1 cellular context compared by ENCODE assay signal in genomic region chr5:39273314-39273954, GRCh38.
TF ChIP-seq lines count a peak whose summit lies in the region.

No MANE protein-coding gene starts in this region.

TF ChIP-seq in K562, 482 proteins besides CTCF, POLR2A, EP300 and RAD21 (continued from another document):
- TF ChIP-seq GABPA (tag; conservative IDR thresholded peaks at IDR 0.05; ENCODE audit: low read depth) (0 out of 2 replicates have a peak, but pooled peaks have one; percentile 14), TCF3 (CRISPR knock-in tag; IDR thresholded peaks at IDR 0.05) (no peak), ZNF143 (CRISPR knock-in tag; IDR thresholded peaks at IDR 0.05) (no peak), ZNF384 (IDR thresholded peaks at IDR 0.05; ENCODE audit: low read depth, low read length) (no peak), PRDM10 (IDR thresholded peaks at IDR 0.05; ENCODE audit: partially characterized antibody) (peak; percentile 13), NFE2 (IDR thresholded peaks at IDR 0.05; ENCODE audit: low read depth) (no peak), ZNF699 (CRISPR knock-in tag; IDR thresholded peaks at IDR 0.05; ENCODE audit: insufficient replicate concordance) (no peak)
TF ChIP-seq in K562: peak in this region for 3.
